In genomic region chr22:37519268-37520195, GRCh38 we compare ENCODE assay signal across 7 cellular contexts. TPM values are rescaled to one million over a fixed set of nuclear protein-coding genes. Genes with fewer than 3 reads are reported as not detected.
A peak's percentile ranks its signal among the peaks of the same experiment; 100 is the strongest.
DNase-seq lines count a peak whose midpoint lies in the region; ATAC-seq, FAIRE-seq and TF ChIP-seq lines count a peak whose summit lies in the region.

Gene CARD10 (minus strand): TSS chr22:37519415. CDS start chr22:37519200, 215 bp downstream.

- H3K36me3 ChIP-seq in Panc1 (ENCODE audit: control insufficient read depth, insufficient read depth, low read length), result no peaks in the 10 kb centered on the region; the same call in 1 of the 2 replicates
- peaks cover 3% of the 10 kb centered on the region for H3K36me3 ChIP-seq in mesodermal cell (ENCODE audit: control insufficient read depth, insufficient read depth, low read length)
- no peaks in the 10 kb centered on the region for H3K36me3 ChIP-seq in aorta (ENCODE audit: control insufficient read depth in 1 of 2, insufficient read depth in 2 of 2, low read length in 1 of 2)

- in situ Hi-C loops in Panc1 (cut with HindIII; ENCODE audit: low pct_unique_long_range_greater_than_20kb, low sequenced_read_pairs), result no loop called here

- H3K4me1 ChIP-seq in Panc1 (ENCODE audit: control insufficient read depth, insufficient read depth, low read length) (peaks cover 25% of the 10 kb centered on the region), mesodermal cell (ENCODE audit: control insufficient read depth, insufficient read depth, low read length, poor library complexity, severe bottlenecking) (peaks cover 7% of the 10 kb centered on the region), aorta (ENCODE audit: control insufficient read depth in 1 of 2, insufficient read depth in 2 of 2, low read length in 2 of 2) (no peaks in the 10 kb centered on the region)

- H3K27ac ChIP-seq in Panc1 (ENCODE audit: low read length) (peak within 1 kb of the TSS; percentile 90), mesodermal cell (ENCODE audit: low read depth, low read length, severe bottlenecking) (no peak within 1 kb of the TSS), aorta (ENCODE audit: low read depth in 1 of 2, low read length in 2 of 2) (no peak within 1 kb of the TSS)

- intact Hi-C loops in Panc1 (cut with micrococcal nuclease; ENCODE audit: unreplicated experiment), result no loop called here
- intact Hi-C loops in aorta (cut with DNase I), result no loop called here

- CTCF ChIA-PET in Panc1 (lab: Charles Lee), result interaction anchor here (0.6 kb wide), 1 partner anchor 188 kb away, joined by 4 read pairs; no protein-coding TSS in a partner anchor

- POLR2A ChIA-PET in Panc1 (lab: Charles Lee), result no interaction called here

- 7 to 10% methylated on average over 43 to 70 of the region's 99 CpGs for WGBS in mesodermal cell (ENCODE audit: insufficient coverage in 2 of 2), 2 experiments
- 5 to 7% methylated on average over 78 to 99 of the region's 99 CpGs for WGBS in aorta, 2 donors

- no TSS peak for BruUV-seq in Panc1 (replicated peaks; lab: Mats Ljungman, UMichigan)

- peak; percentile 26 for FAIRE-seq in GM12891 (lab: Jason Lieb, UNC)

- ATAC-seq in Panc1, result peak; percentile 78
- ATAC-seq in aorta (ENCODE audit: low FRiP score), result peak; percentile 35
- no peak for ATAC-seq in HG02884 (IDR thresholded peaks at IDR 0.05; ENCODE audit: unreplicated experiment)

- TF ChIP-seq CTCF in Panc1 (IDR thresholded peaks at IDR 0.05), result no peak

- H3K4me3 ChIP-seq in Panc1 (ENCODE audit: low read depth in 2 of 2, low read length in 2 of 2) (peak within 1 kb of the TSS; percentile 62 to 80), mesodermal cell (ENCODE audit: extremely low read depth, insufficient read depth, low read length, poor library complexity, severe bottlenecking) (peak within 1 kb of the TSS; percentile 57), aorta (ENCODE audit: low read length in 2 of 2) (peak within 1 kb of the TSS; percentile 58 to 72)

- no peak for TF ChIP-seq POLR2A in GM12891 (IDR thresholded peaks at IDR 0.05; ENCODE audit: low read depth, low read length)

- H3K27me3 ChIP-seq in Panc1 (ENCODE audit: control insufficient read depth, insufficient read depth, low read length), result no peaks in the 10 kb centered on the region
- no peaks in the 10 kb centered on the region for H3K27me3 ChIP-seq in aorta (ENCODE audit: control insufficient read depth in 1 of 2, insufficient read depth in 2 of 2, low read length in 1 of 2)

- peak; percentile 58 for DNase-seq in GM12891 (ENCODE audit: insufficient read length, low spot score)
- no peak for DNase-seq in Panc1 (ENCODE audit: low read depth, low spot score)
- peak; percentile 66 for DNase-seq in ecto neural progenitor cell (ENCODE audit: low spot score)
- DNase-seq in aorta, result no peak
- DNase-seq in SIG-M5 (lab: John Stamatoyannopoulos, UW), result no peak

- H3K9me3 ChIP-seq in Panc1 (ENCODE audit: control insufficient read depth, insufficient read depth, low read depth, low read length) (no peaks in the 10 kb centered on the region), mesodermal cell (ENCODE audit: control insufficient read depth, low read length) (no peaks in the 10 kb centered on the region), aorta (ENCODE audit: control insufficient read depth, low read length) (no peaks in the 10 kb centered on the region)

TF ChIP-seq in GM12891, 5 proteins besides CTCF, POLR2A, EP300 and RAD21:
- TF ChIP-seq POU2F2 (IDR thresholded peaks at IDR 0.05; ENCODE audit: low read depth, low read length), result no peak
- TF ChIP-seq PAX5 (IDR thresholded peaks at IDR 0.05; ENCODE audit: insufficient read depth, low read length, severe bottlenecking), result no peak
- no peak for TF ChIP-seq POLR2AphosphoS5 (IDR thresholded peaks at IDR 0.05; ENCODE audit: low read depth, low read length)
- TF ChIP-seq SPI1 (IDR thresholded peaks at IDR 0.05; ENCODE audit: low read depth, low read length), result no peak
- no peak for TF ChIP-seq TAF1 (IDR thresholded peaks at IDR 0.05; ENCODE audit: low read depth, low read length)

RNA-seq across cellular contexts. Expression of gene CARD10, which starts in this region (rescaled TPM):
- not detected for polyA plus RNA-seq in GM12891 (2012; ENCODE audit: low read depth, missing spikeins)
- total RNA-seq in Panc1 (2021; ENCODE audit: unreplicated experiment), result 43.1 TPM
- 49.6 TPM for polyA plus RNA-seq in Panc1 (2012; ENCODE audit: insufficient read length)
- 9.3 TPM for polyA plus RNA-seq in mesodermal cell (2013, experiment 1 of 2)
- 7.5 TPM for polyA plus RNA-seq in mesodermal cell (2013, experiment 2 of 2)
- total RNA-seq in aorta, result 10 to 100 TPM; 10.1 to 24.9 TPM
- polyA plus RNA-seq in aorta, result 1 to 10 TPM; 2.2 to 8.8 TPM

Comparison
In these comparisons a context has a peak if more than half of its experiments do, and no peak if none do; other contexts are left out.
1. DNase-seq: peak in GM12891 (single experiment) and ecto neural progenitor cell (single experiment); none in Panc1 (single experiment), aorta (0 of 2) and SIG-M5 (single experiment).
2. Peak in every context shown above with its lines, with median percentiles within 50 percentile points of each other: H3K4me3 ChIP-seq.